In the genomic region with DNA sequence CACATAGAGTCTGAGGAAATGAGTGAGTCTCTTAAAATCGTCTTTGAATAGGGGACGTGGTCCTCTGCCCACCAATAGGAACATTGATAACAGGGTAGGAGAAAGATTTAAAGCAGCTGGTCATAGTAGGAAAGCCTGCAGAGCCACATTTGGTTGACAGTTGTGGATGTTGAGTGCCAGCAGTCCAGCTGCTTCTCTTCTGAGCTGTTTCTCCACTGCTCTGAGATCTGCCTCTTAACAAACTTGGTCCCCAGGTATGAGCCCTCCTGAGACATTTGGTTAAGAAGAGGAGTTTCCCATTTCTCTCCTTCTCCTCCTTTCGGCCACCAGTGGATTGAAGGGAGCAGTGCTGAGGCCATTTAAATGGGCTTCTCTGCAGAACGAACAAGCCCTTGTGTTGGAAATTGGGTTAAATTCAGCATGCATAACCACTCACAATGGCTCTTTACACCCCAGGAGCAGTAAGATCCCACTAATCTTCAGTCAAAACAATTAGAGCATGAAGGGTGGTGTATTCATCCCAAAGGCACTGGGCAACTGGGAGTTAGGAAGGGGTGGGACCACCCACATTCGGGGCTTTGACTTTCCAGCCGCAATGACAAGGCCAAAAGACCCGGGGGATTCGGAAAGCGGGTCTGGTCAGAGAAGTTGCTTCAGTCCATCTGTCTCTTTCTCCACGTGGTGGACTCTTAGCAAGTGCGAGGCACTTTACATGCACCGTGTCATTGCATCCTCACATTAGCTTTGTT, we compare ENCODE assay signal across 25 cellular contexts. TPM values are rescaled to one million over a fixed set of nuclear protein-coding genes. Genes with fewer than 3 reads are reported as not detected.
DNase-seq lines count a peak whose midpoint lies in the region; TF ChIP-seq lines count a peak whose summit lies in the region.
"Had no signal": no experiment of that assay in that cellular context is flagged by ENCODE, and none has a peak within 500 bp of the region (broad histone marks: within the 10 kb centered on the region; RNA-seq: fewer than 3 reads in every experiment).

No MANE protein-coding gene starts in this region.

- H3K27me3 Mint-ChIP-seq in CD4-positive, alpha-beta memory T cell, result no peaks in the 10 kb centered on the region
- peaks cover 17% of the 10 kb centered on the region for H3K27me3 Mint-ChIP-seq in H9 (ENCODE audit: low read depth)
- no peaks in the 10 kb centered on the region for H3K27me3 Mint-ChIP-seq in activated T-cell treated with anti-CD3 and anti-CD28 coated beads, Interleukin-2, amount 50 U/mL, for 24 hours
- H3K27me3 Mint-ChIP-seq: activated CD4-positive, alpha-beta memory T cell treated with anti-CD3 and anti-CD28 coated beads for 36 hours; CD4-positive, alpha-beta T cell; IgD-negative memory B cell; type B pancreatic cell had no signal

- H3K9ac ChIP-seq in H9 (ENCODE audit: extremely low read depth, insufficient read length, low read length), result no peak overlapping the region

- H3K23ac ChIP-seq in H9 (ENCODE audit: insufficient read length, low read depth, low read length), result no peak overlapping the region

- no peak overlapping the region for H3K14ac ChIP-seq in H9 (ENCODE audit: insufficient read depth, low read length)

- no peaks in the 10 kb centered on the region for H3K79me2 ChIP-seq in H9 (ENCODE audit: insufficient read depth, low read length)

- H3K36me3 Mint-ChIP-seq in CD4-positive, alpha-beta memory T cell, result peaks cover 40 to 56% of the 10 kb centered on the region in 2 donors
- H3K36me3 Mint-ChIP-seq in H9 (ENCODE audit: insufficient read depth in 1 of 3, low read depth in 3 of 3), result peaks cover 4 to 7% (median 6%) of the 10 kb centered on the region in 3 experiments; a peak in 6 of 7 replicates
- peaks cover 57% of the 10 kb centered on the region for H3K36me3 Mint-ChIP-seq in activated T-cell treated with anti-CD3 and anti-CD28 coated beads, Interleukin-2, amount 50 U/mL, for 24 hours (ENCODE audit: low read depth)
- H3K36me3 Mint-ChIP-seq: type B pancreatic cell had no signal

- WGBS in H9 (ENCODE audit: extremely low coverage, insufficient read length, low lambda C conversion rate), result no CpG with 5 or more reads among the region's 12 CpGs

- CTCF ChIA-PET in CD4-positive, alpha-beta memory T cell (lab: Charles Lee; ENCODE audit: partially characterized antibody), result interaction anchor here (2.0 to 2.2 kb wide), 2 partner anchors 8 to 11 kb away, joined by 6 read pairs; no protein-coding TSS in a partner anchor

- POLR2A ChIA-PET in CD4-positive, alpha-beta memory T cell (lab: Charles Lee; ENCODE audit: partially characterized antibody), result interaction anchor here (4.0 kb wide), 1 partner anchor 17 kb away, joined by 27 read pairs; no protein-coding TSS in a partner anchor

- H4K20me1 ChIP-seq in H9 (ENCODE audit: control insufficient read depth, insufficient read depth, insufficient read length), result no peaks in the 10 kb centered on the region

- H4K8ac ChIP-seq in H9 (replicated peaks; ENCODE audit: insufficient read length, low read depth, low read length), result no peak overlapping the region

- peaks cover 49% of the 10 kb centered on the region for H3K4me1 ChIP-seq in CD4-positive, alpha-beta memory T cell (ENCODE audit: insufficient read depth, low read length)
- H3K4me1 ChIP-seq in H9 (ENCODE audit: insufficient read depth, low read length), result 0 out of 2 replicates have a peak, but pooled peaks cover 2% of the 10 kb centered on the region
- H3K4me1 ChIP-seq: prostate gland had no signal

- H2BK120ac ChIP-seq in H9 (ENCODE audit: low read depth, low read length, poor library complexity, severe bottlenecking), result no peak overlapping the region

- peak overlapping the region in 5 of 7 donors; percentile 18 to 81 (median 58) for H3K27ac Mint-ChIP-seq in CD4-positive, alpha-beta memory T cell
- peak overlapping the region; percentile 59 to 91 (median 68); a peak in 6 of 7 replicates for H3K27ac Mint-ChIP-seq in H9
- H3K27ac Mint-ChIP-seq in activated T-cell treated with anti-CD3 and anti-CD28 coated beads, Interleukin-2, amount 50 U/mL, for 24 hours, result no peak overlapping the region
- H3K27ac Mint-ChIP-seq: activated CD4-positive, alpha-beta memory T cell treated with anti-CD3 and anti-CD28 coated beads for 36 hours; IgD-negative memory B cell; type B pancreatic cell had no signal

- no peaks in the 10 kb centered on the region for H3K9me3 ChIP-seq in CD4-positive, alpha-beta memory T cell (ENCODE audit: control insufficient read depth in 1 of 2, low read length in 2 of 2)
- no peaks in the 10 kb centered on the region for H3K9me3 ChIP-seq in H9 (ENCODE audit: control insufficient read depth, low read depth, low read length)
- H3K9me3 ChIP-seq: prostate gland had no signal

- H2BK12ac ChIP-seq in H9 (ENCODE audit: insufficient read length, low read depth, low read length), result no peak overlapping the region

- H4K91ac ChIP-seq in H9 (ENCODE audit: insufficient read length, low read depth, low read length), result no peak overlapping the region

- TF ChIP-seq CTCF in H9 (conservative IDR thresholded peaks at IDR 0.05), result no peak

- H4K5ac ChIP-seq in H9 (ENCODE audit: insufficient read length, low read depth, low read length), result no peak overlapping the region

- peaks cover 0 to 3% (median 0%) of the 10 kb centered on the region in 8 donors for H3K9me3 Mint-ChIP-seq in CD4-positive, alpha-beta memory T cell
- peaks cover 2 to 12% of the 10 kb centered on the region in 2 experiments; a peak in 3 of 5 replicates for H3K9me3 Mint-ChIP-seq in H9
- no peaks in the 10 kb centered on the region for H3K9me3 Mint-ChIP-seq in activated T-cell treated with anti-CD3 and anti-CD28 coated beads, Interleukin-2, amount 50 U/mL, for 24 hours
- H3K9me3 Mint-ChIP-seq: activated CD4-positive, alpha-beta memory T cell treated with anti-CD3 and anti-CD28 coated beads for 36 hours; CD4-positive, alpha-beta T cell; immature natural killer cell had no signal

- no peak overlapping the region for H3K56ac ChIP-seq in H9 (ENCODE audit: insufficient read length, low read depth, low read length)

- no peak overlapping the region for H2BK20ac ChIP-seq in H9 (ENCODE audit: low read depth, low read length, poor library complexity, severe bottlenecking)

- no peak overlapping the region for H3K4ac ChIP-seq in H9 (ENCODE audit: low read depth, low read length)

- no peaks in the 10 kb centered on the region for H3K23me2 ChIP-seq in H9 (ENCODE audit: insufficient read length, low read depth, low read length, poor library complexity, severe bottlenecking)

- no peak overlapping the region for H3K4me3 Mint-ChIP-seq in CD4-positive, alpha-beta memory T cell
- peak overlapping the region in 1 of 2 experiments; percentile 30; a peak in 2 of 5 replicates for H3K4me3 Mint-ChIP-seq in H9
- no peak overlapping the region for H3K4me3 Mint-ChIP-seq in activated T-cell treated with anti-CD3 and anti-CD28 coated beads, Interleukin-2, amount 50 U/mL, for 24 hours
- H3K4me3 Mint-ChIP-seq: activated CD4-positive, alpha-beta memory T cell treated with anti-CD3 and anti-CD28 coated beads for 36 hours; CD4-positive, alpha-beta T cell; IgD-negative memory B cell; immature natural killer cell; type B pancreatic cell had no signal

- H3K18ac ChIP-seq in H9 (ENCODE audit: insufficient read length, low read depth, low read length), result no peak overlapping the region

- no peaks in the 10 kb centered on the region for H3K79me1 ChIP-seq in H9 (ENCODE audit: insufficient read depth, low read depth, low read length, poor library complexity, severe bottlenecking)

- intact Hi-C loops in CD4-positive, alpha-beta memory T cell (cut with micrococcal nuclease), result loop anchor here (5.0 kb wide), 1 partner anchor 1113 kb away; the partner anchor contains the start of gene MN1

- peaks cover 44 to 79% (median 66%) of the 10 kb centered on the region in 4 donors for H3K4me1 Mint-ChIP-seq in CD4-positive, alpha-beta memory T cell
- H3K4me1 Mint-ChIP-seq in H9, result peaks cover 33% of the 10 kb centered on the region in 2 experiments
- H3K4me1 Mint-ChIP-seq in activated T-cell treated with anti-CD3 and anti-CD28 coated beads, Interleukin-2, amount 50 U/mL, for 24 hours (ENCODE audit: low read depth), result peaks cover 76% of the 10 kb centered on the region

- H3K4me2 ChIP-seq in H9 (ENCODE audit: insufficient read depth, insufficient read length, low read length), result no peak overlapping the region

- no peak overlapping the region for H2AFZ ChIP-seq in H9 (ENCODE audit: low read length)

- H2AK5ac ChIP-seq in H9 (ENCODE audit: insufficient read length, low read length), result no peak overlapping the region

- H2BK15ac ChIP-seq in H9 (ENCODE audit: low read depth, low read length), result no peak overlapping the region

- H3K27me3 ChIP-seq in CD4-positive, alpha-beta memory T cell (ENCODE audit: insufficient read depth, low read length), result no peaks in the 10 kb centered on the region
- no peaks in the 10 kb centered on the region for H3K27me3 ChIP-seq in H9 (ENCODE audit: insufficient read depth, low read length)
- H3K27me3 ChIP-seq: cardiac muscle cell had no signal

- peaks cover 5% of the 10 kb centered on the region for H3K36me3 ChIP-seq in CD4-positive, alpha-beta memory T cell (ENCODE audit: insufficient read depth, low read length)
- H3K36me3 ChIP-seq: cardiac muscle cell, prostate gland had no signal

- H3T11ph ChIP-seq in H9 (ENCODE audit: low read length), result no peak overlapping the region

- H3K4me3 ChIP-seq in CD4-positive, alpha-beta memory T cell (ENCODE audit: low read length in 2 of 2), result no peak overlapping the region
- H3K4me3 ChIP-seq: cardiac muscle cell, prostate gland, skin epidermis had no signal

- DNase-seq in CD4-positive, alpha-beta memory T cell, result no peak
- DNase-seq in H9 (no peak), cerebellum (ENCODE audit: low spot score) (peak; percentile 15), midbrain (lab: John Stamatoyannopoulos, UW) (peak; percentile 37), NCI-H524 (lab: John Stamatoyannopoulos, UW) (no peak), SIG-M5 (lab: John Stamatoyannopoulos, UW) (no peak)
- no peak for DNase-seq in central memory CD4-positive, alpha-beta T cell
- DNase-seq in activated T-cell treated with anti-CD3 and anti-CD28 coated beads, Interleukin-2, amount 50 U/mL, for 24 hours, result no peak
- DNase-seq: activated CD4-positive, alpha-beta memory T cell treated with anti-CD3 and anti-CD28 coated beads for 36 hours; activated CD4-positive, CD25-positive, alpha-beta regulatory T cell; activated CD8-positive, alpha-beta memory T cell treated with anti-CD3 and anti-CD28 coated beads, Interleukin-2, amount 50 U/mL, for 48 hours; CD4-positive, alpha-beta T cell; DMS153; immature natural killer cell; NCI-H1092; NCI-H2029; NCI-H345; NCI-H82; OCI-M1 had no signal

- H3K27ac ChIP-seq in CD4-positive, alpha-beta memory T cell (ENCODE audit: low read depth, low read length), result no peak overlapping the region
- no peak overlapping the region for H3K27ac ChIP-seq in H9 (ENCODE audit: insufficient read length, low read depth, low read length)
- H3K27ac ChIP-seq: cardiac muscle cell, epithelial cell of prostate, prostate gland, skin epidermis had no signal

- H2BK5ac ChIP-seq in H9 (ENCODE audit: insufficient read length, low read length), result no peak overlapping the region

RNA-seq across cellular contexts. Expression of gene MIAT, which starts 32.3 kb away (rescaled TPM):
- total RNA-seq in CD4-positive, alpha-beta memory T cell, result 100 to 1,000 TPM; 260 to 270 TPM
- polyA plus RNA-seq in CD4-positive, alpha-beta memory T cell, result 1 to 10 TPM in 1 of 2 donors, under 1 TPM in 1; 0.54 to 4.7 TPM
- 77.0 and 85.6 TPM in 2 replicates for total RNA-seq in H9 (2021)
- total RNA-seq in cerebellum, result 194 TPM

Comparison
In these comparisons a context has a peak if more than half of its experiments do, and no peak if none do; other contexts are left out.
1. DNase-seq: peak in cerebellum (single experiment) and midbrain (single experiment); none in CD4-positive, alpha-beta memory T cell (0 of 5), H9 (single experiment), central memory CD4-positive, alpha-beta T cell (single experiment), activated T-cell treated with anti-CD3 and anti-CD28 coated beads, Interleukin-2, amount 50 U/mL, for 24 hours (single experiment), NCI-H524 (0 of 2) and SIG-M5 (single experiment).